In the genomic region with DNA sequence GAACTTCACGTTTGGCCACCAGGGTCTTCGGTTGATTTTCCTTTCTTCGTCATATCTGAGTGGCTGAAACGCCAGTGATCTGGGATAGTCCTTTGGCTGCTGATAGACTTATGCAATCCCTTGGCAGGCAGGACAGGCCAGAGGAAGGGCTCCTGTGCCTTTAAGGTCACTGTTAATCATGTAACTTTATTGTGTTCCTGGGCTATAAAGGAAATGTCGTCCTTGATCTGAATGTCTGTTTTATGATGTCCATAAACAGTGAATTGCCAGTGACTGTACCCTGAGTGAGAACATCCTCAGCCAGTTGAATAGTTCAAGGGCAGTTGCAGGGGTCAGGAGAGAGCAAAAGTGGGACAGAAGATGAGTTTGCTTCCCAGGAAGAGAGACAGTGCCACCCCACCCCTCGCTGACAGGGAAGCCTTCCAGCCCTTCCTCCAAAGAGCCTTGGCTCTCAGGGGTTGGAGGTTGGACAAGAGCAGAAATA, we compare ENCODE assay signal across 18 cellular contexts.
DNase-seq lines count a peak whose midpoint lies in the region; ATAC-seq and TF ChIP-seq lines count a peak whose summit lies in the region.
"Had no signal": no experiment of that assay in that cellular context is flagged by ENCODE, and none has a peak within 500 bp of the region (broad histone marks: within the 10 kb centered on the region; RNA-seq: fewer than 3 reads in every experiment).

No MANE protein-coding gene starts in this region.

- intact Hi-C loops in Right ventricle myocardium superior (cut with DNase I) = no loop called here
- intact Hi-C loops in heart right ventricle (cut with DNase I) = loop anchor here in 1 of 10 donors (5.0 kb wide), 1 partner anchor 69 kb away; a partner anchor contains a TSS

- H3K27ac ChIP-seq in right atrium auricular region (no peak overlapping the region), heart right ventricle (peak overlapping the region in 5 of 10 donors; percentile 10 to 76 (median 56))
- H3K27ac ChIP-seq: KMS-11 had no signal

- H3K4me3 Mint-ChIP-seq in nephron progenitor cell = no peak overlapping the region
- no peak overlapping the region for H3K4me3 Mint-ChIP-seq in glutamatergic neuron (ENCODE audit: unreplicated experiment)
- H3K4me3 Mint-ChIP-seq: stimulated activated naive CD8-positive, alpha-beta T cell treated with anti-CD3 and anti-CD28 coated beads, Interleukin-15, Interleukin-2, amounts not matched to agents 100 ng/mL and 50 ng/mL, for 24 hours had no signal

- H3K4me3 ChIP-seq in right atrium auricular region = no peak overlapping the region
- H3K4me3 ChIP-seq in heart right ventricle = peak overlapping the region in 4 of 10 donors; percentile 5 to 22 (median 16)

- H3K4me1 ChIP-seq in right atrium auricular region (peaks cover 0 to 36% of the 10 kb centered on the region in 2 donors), heart right ventricle (peaks cover 0 to 46% (median 34%) of the 10 kb centered on the region in 9 donors)

- H3K27me3 Mint-ChIP-seq in nephron progenitor cell (ENCODE audit: low read depth, poor library complexity) = no peaks in the 10 kb centered on the region
- peaks cover 5% of the 10 kb centered on the region for H3K27me3 Mint-ChIP-seq in glutamatergic neuron (ENCODE audit: unreplicated experiment)
- H3K27me3 Mint-ChIP-seq: stimulated activated naive CD8-positive, alpha-beta T cell treated with anti-CD3 and anti-CD28 coated beads, Interleukin-15, Interleukin-2, amounts not matched to agents 100 ng/mL and 50 ng/mL, for 24 hours had no signal

- H3K9me3 ChIP-seq in right atrium auricular region (no peaks in the 10 kb centered on the region), heart right ventricle (no peaks in the 10 kb centered on the region)

- H3K36me3 ChIP-seq in right atrium auricular region (no peaks in the 10 kb centered on the region), heart right ventricle (no peaks in the 10 kb centered on the region)

- H3K27me3 ChIP-seq in right atrium auricular region (no peaks in the 10 kb centered on the region), heart right ventricle (peaks cover 0 to 6% (median 0%) of the 10 kb centered on the region in 7 donors)

- H3K9me3 Mint-ChIP-seq in nephron progenitor cell (no peaks in the 10 kb centered on the region), glutamatergic neuron (ENCODE audit: unreplicated experiment) (peaks cover 10% of the 10 kb centered on the region)
- H3K9me3 Mint-ChIP-seq: stimulated activated naive CD8-positive, alpha-beta T cell treated with anti-CD3 and anti-CD28 coated beads, Interleukin-15, Interleukin-2, amounts not matched to agents 100 ng/mL and 50 ng/mL, for 24 hours had no signal

- TF ChIP-seq CTCF in right atrium auricular region (IDR thresholded peaks at IDR 0.05) (no peak), heart right ventricle (IDR thresholded peaks at IDR 0.05) (no peak), nephron progenitor cell (IDR thresholded peaks at IDR 0.05) (no peak), glutamatergic neuron (IDR thresholded peaks at IDR 0.05; ENCODE audit: partially characterized antibody, unreplicated experiment) (no peak)

- H3K36me3 Mint-ChIP-seq in nephron progenitor cell (ENCODE audit: low read depth) = peaks cover 35% of the 10 kb centered on the region
- H3K36me3 Mint-ChIP-seq in glutamatergic neuron (ENCODE audit: unreplicated experiment) = peaks cover 6% of the 10 kb centered on the region

- H3K27ac Mint-ChIP-seq in nephron progenitor cell (peak overlapping the region; percentile 81), glutamatergic neuron (ENCODE audit: unreplicated experiment) (no peak overlapping the region)
- H3K27ac Mint-ChIP-seq: stimulated activated naive CD8-positive, alpha-beta T cell treated with anti-CD3 and anti-CD28 coated beads, Interleukin-15, Interleukin-2, amounts not matched to agents 100 ng/mL and 50 ng/mL, for 24 hours had no signal

- WGBS in heart right ventricle, 2 donors = 17 to 25% methylated on average over 6 of the region's 6 CpGs

- no peak for DNase-seq in Right ventricle myocardium superior
- DNase-seq in right atrium auricular region (ENCODE audit: low spot score) = no peak
- DNase-seq in heart right ventricle = peak in 1 of 2 donors; percentile 40
- no peak for DNase-seq in nephron progenitor cell
- DNase-seq in glutamatergic neuron = no peak
- no peak for DNase-seq in activated CD4-positive, alpha-beta T cell treated with anti-CD3 and anti-CD28 coated beads for 4 hours
- DNase-seq in NCI-H2081 (lab: John Stamatoyannopoulos, UW) = no peak
- DNase-seq: activated CD4-positive, alpha-beta T cell treated with anti-CD3 and anti-CD28 coated beads, Interleukin-2, amount 50 U/mL, for 48 hours; activated gamma-delta T cell; GF-D8; GOT3; hypothalamus; midbrain; NCI-H187 treated with DMSO at 0.1 percent for 48 hours; NCI-H748 treated with DMSO at 0.1 percent for 48 hours had no signal

- peak; percentile 84 for ATAC-seq in Right ventricle myocardium superior (ENCODE audit: poor library complexity)
- ATAC-seq in heart right ventricle = peak; percentile 68 to 85 (median 76)
- ATAC-seq in HG03439 (IDR thresholded peaks at IDR 0.05; ENCODE audit: unreplicated experiment) = no peak

- H3K4me1 Mint-ChIP-seq in nephron progenitor cell (peaks cover 53% of the 10 kb centered on the region), glutamatergic neuron (ENCODE audit: low read depth, unreplicated experiment) (peaks cover 29% of the 10 kb centered on the region)
